ENCODE assay signal across 1 cellular context in the genomic region with DNA sequence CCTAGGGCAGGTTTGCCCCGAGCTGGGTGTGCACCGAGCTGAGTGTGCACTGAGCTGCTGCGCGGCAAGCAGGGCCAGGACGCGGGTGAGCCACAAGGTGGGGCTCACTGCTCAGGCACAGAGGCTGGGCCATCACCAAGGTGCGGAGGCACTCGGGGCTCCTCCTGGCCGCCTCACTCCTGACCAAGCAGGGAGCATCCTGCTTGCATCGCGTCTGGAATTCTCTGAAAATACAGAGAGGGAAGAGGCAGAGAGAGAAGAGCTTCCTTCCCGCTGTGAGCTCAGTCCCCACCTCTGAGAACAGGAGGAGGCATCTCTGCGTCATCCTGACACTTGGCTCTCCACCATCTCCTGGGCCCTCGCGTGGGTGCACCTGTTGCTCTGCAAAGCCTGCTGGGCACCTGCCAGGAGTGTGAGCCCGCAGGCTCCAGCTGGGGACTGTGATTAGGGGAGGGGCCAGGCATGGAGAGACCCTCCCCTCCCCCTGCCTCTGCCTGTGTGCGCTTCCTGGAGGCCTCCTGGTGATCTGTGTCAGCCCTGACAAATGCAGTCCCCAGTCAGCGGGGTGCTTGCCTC.
TF ChIP-seq lines count a peak whose summit lies in the region.

No MANE protein-coding gene starts in this region.

TF ChIP-seq in HepG2, 621 proteins besides CTCF, POLR2A, EP300 and RAD21 (continued from another document):
- TF ChIP-seq ZBTB44 (CRISPR knock-in tag; IDR thresholded peaks at IDR 0.05) (no peak), FOXK2 (IDR thresholded peaks at IDR 0.05) (no peak), PLRG1 (conservative IDR thresholded peaks at IDR 0.05) (no peak), AGO2 (optimal IDR thresholded peaks at IDR 0.05; ENCODE audit: low read depth, low read length) (no peak), REXO4 (CRISPR knock-in tag; IDR thresholded peaks at IDR 0.05; ENCODE audit: borderline replicate concordance) (no peak), ZBTB7B (CRISPR knock-in tag; IDR thresholded peaks at IDR 0.05) (no peak), TAF15 (IDR thresholded peaks at IDR 0.05; ENCODE audit: low read depth, low read length, poor library complexity, severe bottlenecking) (no peak), ZNF3 (CRISPR knock-in tag; IDR thresholded peaks at IDR 0.05) (no peak), ZNF292 (CRISPR knock-in tag; IDR thresholded peaks at IDR 0.05; ENCODE audit: borderline replicate concordance, low read depth) (no peak), STAG1 (CRISPR knock-in tag; IDR thresholded peaks at IDR 0.05) (peak; percentile 87), TOPORS (CRISPR knock-in tag; IDR thresholded peaks at IDR 0.05) (no peak), POLR2G (IDR thresholded peaks at IDR 0.05; ENCODE audit: low read depth, low read length) (no peak), ZNF264 (CRISPR knock-in tag; IDR thresholded peaks at IDR 0.05) (no peak), ZNF496 (CRISPR knock-in tag; IDR thresholded peaks at IDR 0.05; ENCODE audit: insufficient replicate concordance) (no peak), ZFP62 (CRISPR knock-in tag; IDR thresholded peaks at IDR 0.05) (no peak), NONO (IDR thresholded peaks at IDR 0.05) (no peak), NONO (CRISPR knock-in tag; conservative IDR thresholded peaks at IDR 0.05) (no peak), THAP7 (CRISPR knock-in tag; IDR thresholded peaks at IDR 0.05) (no peak), GABPB1 (CRISPR knock-in tag; IDR thresholded peaks at IDR 0.05) (0 out of 2 replicates have a peak, but pooled peaks have one; percentile 18), NR2F2 (IDR thresholded peaks at IDR 0.05; ENCODE audit: borderline replicate concordance, low read depth) (no peak), HMGA1 (CRISPR knock-in tag; conservative IDR thresholded peaks at IDR 0.05) (no peak), CEBPZ (IDR thresholded peaks at IDR 0.05; ENCODE audit: low read length) (no peak), HNRNPH1 (optimal IDR thresholded peaks at IDR 0.05; ENCODE audit: low read depth, low read length) (no peak), GZF1 (CRISPR knock-in tag; IDR thresholded peaks at IDR 0.05) (no peak), NR3C1 (CRISPR knock-in tag; IDR thresholded peaks at IDR 0.05) (no peak), SOX13 (IDR thresholded peaks at IDR 0.05) (no peak), SOX13 (CRISPR knock-in tag; conservative IDR thresholded peaks at IDR 0.05 in 1 of 2, IDR thresholded peaks at IDR 0.05 in 1 of 2) (no peak), DMAP1 (CRISPR knock-in tag; IDR thresholded peaks at IDR 0.05) (no peak), ZNF557 (CRISPR knock-in tag; IDR thresholded peaks at IDR 0.05) (no peak), KDM2A (CRISPR knock-in tag; IDR thresholded peaks at IDR 0.05; ENCODE audit: borderline replicate concordance, low read depth) (0 out of 2 replicates have a peak, but pooled peaks have one; percentile 28), TCF7L2 (IDR thresholded peaks at IDR 0.05; ENCODE audit: low read depth, low read length) (no peak), SRSF1 (optimal IDR thresholded peaks at IDR 0.05; ENCODE audit: low read depth, low read length) (no peak), GLI4 (CRISPR knock-in tag; IDR thresholded peaks at IDR 0.05; ENCODE audit: borderline replicate concordance) (no peak), ZFX (CRISPR knock-in tag; IDR thresholded peaks at IDR 0.05; ENCODE audit: low read depth) (0 out of 2 replicates have a peak, but pooled peaks have one; percentile 22), ZFYVE20 (CRISPR knock-in tag; IDR thresholded peaks at IDR 0.05; ENCODE audit: borderline replicate concordance, low read depth) (no peak), ZNF7 (CRISPR knock-in tag; IDR thresholded peaks at IDR 0.05) (no peak), GFI1 (CRISPR knock-in tag; IDR thresholded peaks at IDR 0.05; ENCODE audit: borderline replicate concordance) (no peak), ZNF446 (CRISPR knock-in tag; IDR thresholded peaks at IDR 0.05) (no peak)
- TF ChIP-seq, protein P1, sequence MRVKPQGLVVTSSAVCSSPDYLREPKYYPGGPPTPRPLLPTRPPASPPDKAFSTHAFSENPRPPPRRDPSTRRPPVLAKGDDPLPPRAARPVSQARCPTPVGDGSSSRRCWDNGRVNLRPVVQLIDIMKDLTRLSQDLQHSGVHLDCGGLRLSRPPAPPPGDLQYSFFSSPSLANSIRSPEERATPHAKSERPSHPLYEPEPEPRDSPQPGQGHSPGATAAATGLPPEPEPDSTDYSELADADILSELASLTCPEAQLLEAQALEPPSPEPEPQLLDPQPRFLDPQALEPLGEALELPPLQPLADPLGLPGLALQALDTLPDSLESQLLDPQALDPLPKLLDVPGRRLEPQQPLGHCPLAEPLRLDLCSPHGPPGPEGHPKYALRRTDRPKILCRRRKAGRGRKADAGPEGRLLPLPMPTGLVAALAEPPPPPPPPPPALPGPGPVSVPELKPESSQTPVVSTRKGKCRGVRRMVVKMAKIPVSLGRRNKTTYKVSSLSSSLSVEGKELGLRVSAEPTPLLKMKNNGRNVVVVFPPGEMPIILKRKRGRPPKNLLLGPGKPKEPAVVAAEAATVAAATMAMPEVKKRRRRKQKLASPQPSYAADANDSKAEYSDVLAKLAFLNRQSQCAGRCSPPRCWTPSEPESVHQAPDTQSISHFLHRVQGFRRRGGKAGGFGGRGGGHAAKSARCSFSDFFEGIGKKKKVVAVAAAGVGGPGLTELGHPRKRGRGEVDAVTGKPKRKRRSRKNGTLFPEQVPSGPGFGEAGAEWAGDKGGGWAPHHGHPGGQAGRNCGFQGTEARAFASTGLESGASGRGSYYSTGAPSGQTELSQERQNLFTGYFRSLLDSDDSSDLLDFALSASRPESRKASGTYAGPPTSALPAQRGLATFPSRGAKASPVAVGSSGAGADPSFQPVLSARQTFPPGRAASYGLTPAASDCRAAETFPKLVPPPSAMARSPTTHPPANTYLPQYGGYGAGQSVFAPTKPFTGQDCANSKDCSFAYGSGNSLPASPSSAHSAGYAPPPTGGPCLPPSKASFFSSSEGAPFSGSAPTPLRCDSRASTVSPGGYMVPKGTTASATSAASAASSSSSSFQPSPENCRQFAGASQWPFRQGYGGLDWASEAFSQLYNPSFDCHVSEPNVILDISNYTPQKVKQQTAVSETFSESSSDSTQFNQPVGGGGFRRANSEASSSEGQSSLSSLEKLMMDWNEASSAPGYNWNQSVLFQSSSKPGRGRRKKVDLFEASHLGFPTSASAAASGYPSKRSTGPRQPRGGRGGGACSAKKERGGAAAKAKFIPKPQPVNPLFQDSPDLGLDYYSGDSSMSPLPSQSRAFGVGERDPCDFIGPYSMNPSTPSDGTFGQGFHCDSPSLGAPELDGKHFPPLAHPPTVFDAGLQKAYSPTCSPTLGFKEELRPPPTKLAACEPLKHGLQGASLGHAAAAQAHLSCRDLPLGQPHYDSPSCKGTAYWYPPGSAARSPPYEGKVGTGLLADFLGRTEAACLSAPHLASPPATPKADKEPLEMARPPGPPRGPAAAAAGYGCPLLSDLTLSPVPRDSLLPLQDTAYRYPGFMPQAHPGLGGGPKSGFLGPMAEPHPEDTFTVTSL (CRISPR knock-in tag; IDR thresholded peaks at IDR 0.05; ENCODE audit: borderline replicate concordance): no peak
- TF ChIP-seq, protein P2, sequence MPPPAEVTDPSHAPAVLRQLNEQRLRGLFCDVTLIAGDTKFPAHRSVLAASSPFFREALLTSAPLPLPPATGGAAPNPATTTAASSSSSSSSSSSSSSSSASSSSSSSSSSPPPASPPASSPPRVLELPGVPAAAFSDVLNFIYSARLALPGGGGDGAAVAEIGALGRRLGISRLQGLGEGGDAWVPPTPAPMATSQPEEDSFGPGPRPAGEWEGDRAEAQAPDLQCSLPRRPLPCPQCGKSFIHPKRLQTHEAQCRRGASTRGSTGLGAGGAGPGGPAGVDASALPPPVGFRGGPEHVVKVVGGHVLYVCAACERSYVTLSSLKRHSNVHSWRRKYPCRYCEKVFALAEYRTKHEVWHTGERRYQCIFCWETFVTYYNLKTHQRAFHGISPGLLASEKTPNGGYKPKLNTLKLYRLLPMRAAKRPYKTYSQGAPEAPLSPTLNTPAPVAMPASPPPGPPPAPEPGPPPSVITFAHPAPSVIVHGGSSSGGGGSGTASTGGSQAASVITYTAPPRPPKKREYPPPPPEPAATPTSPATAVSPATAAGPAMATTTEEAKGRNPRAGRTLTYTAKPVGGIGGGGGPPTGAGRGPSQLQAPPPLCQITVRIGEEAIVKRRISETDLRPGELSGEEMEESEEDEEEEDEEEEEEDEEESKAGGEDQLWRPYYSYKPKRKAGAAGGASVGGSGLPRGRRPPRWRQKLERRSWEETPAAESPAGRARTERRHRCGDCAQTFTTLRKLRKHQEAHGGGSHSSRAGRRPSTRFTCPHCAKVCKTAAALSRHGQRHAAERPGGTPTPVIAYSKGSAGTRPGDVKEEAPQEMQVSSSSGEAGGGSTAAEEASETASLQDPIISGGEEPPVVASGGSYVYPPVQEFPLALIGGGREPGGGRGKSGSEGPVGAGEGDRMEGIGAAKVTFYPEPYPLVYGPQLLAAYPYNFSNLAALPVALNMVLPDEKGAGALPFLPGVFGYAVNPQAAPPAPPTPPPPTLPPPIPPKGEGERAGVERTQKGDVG (CRISPR knock-in tag; IDR thresholded peaks at IDR 0.05; ENCODE audit: borderline replicate concordance): no peak
